Comparison of ENCODE assay signal across 33 cellular contexts in genomic region chr16:3479654-3480216, GRCh38. TPM values are rescaled to one million over a fixed set of nuclear protein-coding genes. Genes with fewer than 3 reads are reported as not detected.
DNase-seq lines count a peak whose midpoint lies in the region; ATAC-seq, FAIRE-seq and TF ChIP-seq lines count a peak whose summit lies in the region.
"Had no signal": no experiment of that assay in that cellular context is flagged by ENCODE, and none has a peak within 500 bp of the region (broad histone marks: within the 10 kb centered on the region; RNA-seq: fewer than 3 reads in every experiment).

No MANE protein-coding gene starts in this region.

- peaks cover 27 to 57% of the 10 kb centered on the region in 2 donors for H3K36me3 ChIP-seq in kidney (ENCODE audit: control insufficient read depth in 1 of 2, insufficient read depth in 2 of 2, low read length in 2 of 2)
- peaks cover 0 to 80% of the 10 kb centered on the region in 2 donors for H3K36me3 ChIP-seq in gastroesophageal sphincter

- H3K4me1 Mint-ChIP-seq in activated CD4-positive, alpha-beta T cell treated with anti-CD3 and anti-CD28 coated beads for 36 hours, result no peaks in the 10 kb centered on the region
- H3K4me1 Mint-ChIP-seq in CD4-positive, alpha-beta T cell (ENCODE audit: low read depth), result no peaks in the 10 kb centered on the region
- peaks cover 12% of the 10 kb centered on the region for H3K4me1 Mint-ChIP-seq in activated T-helper 1 cell treated with anti-CD3 and anti-CD28 coated beads, Interleukin-12 subunit alpha, Interleukin-12 subunit beta, Interleukin-2, Interleukin-4 antibody, amounts not matched to agents 30 ng/mL and 10 ng/mL and 1 ng/mL, durations not matched to agents 14 hours and 24 hours and 36 hours (ENCODE audit: low read depth)

- no peak for TF ChIP-seq POLR2A in gastroesophageal sphincter (IDR thresholded peaks at IDR 0.05)

- CTCF ChIA-PET in activated CD4-positive, alpha-beta T cell treated with anti-CD3 and anti-CD28 coated beads for 36 hours (lab: Charles Lee), result interaction anchor here (0.7 kb wide), 1 partner anchor 20 kb away, joined by 3 read pairs; no protein-coding TSS in a partner anchor
- CTCF ChIA-PET in CD4-positive, alpha-beta T cell (lab: Charles Lee), result no interaction called here

- DNase-seq in activated CD4-positive, alpha-beta T cell treated with anti-CD3 and anti-CD28 coated beads for 36 hours, result no peak
- DNase-seq in activated CD4-positive, alpha-beta T cell treated with anti-CD3 and anti-CD28 coated beads, Interleukin-2, amount 50 U/mL, for 48 hours, result no peak
- no peak for DNase-seq in CD4-positive, alpha-beta T cell
- no peak for DNase-seq in activated T-helper 1 cell treated with anti-CD3 and anti-CD28 coated beads, Interleukin-12 subunit alpha, Interleukin-12 subunit beta, Interleukin-2, Interleukin-4 antibody, amounts not matched to agents 30 ng/mL and 10 ng/mL and 1 ng/mL, durations not matched to agents 14 hours and 24 hours and 36 hours (ENCODE audit: low spot score)
- DNase-seq in kidney (peak; percentile 33), T-helper 9 cell (no peak), GDM1 (lab: John Stamatoyannopoulos, UW) (no peak)
- DNase-seq: activated CD4-positive, alpha-beta T cell treated with anti-CD3 and anti-CD28 coated beads for 1 hour; activated effector memory CD4-positive, alpha-beta T cell treated with Interleukin-2 at 50 U/mL for 16 hours; AML-193; HCEC 1CT; KG1; MG63; midbrain; NCI-H1417; NCI-H2081 treated with DMSO at 0.1 percent for 48 hours; NCI-H226; NCI-H69; occipital lobe; Peyer's patch; SW 1271 had no signal

- ATAC-seq in activated CD4-positive, alpha-beta T cell treated with anti-CD3 and anti-CD28 coated beads for 36 hours, result peak; percentile 71
- ATAC-seq in CD4-positive, alpha-beta T cell (ENCODE audit: poor library complexity), result no peak
- ATAC-seq in gastroesophageal sphincter, result no peak
- ATAC-seq: naive thymus-derived CD4-positive, alpha-beta T cell had no signal

- no peak for TF ChIP-seq EP300 in gastroesophageal sphincter (IDR thresholded peaks at IDR 0.05)

- H3K27me3 Mint-ChIP-seq in activated CD4-positive, alpha-beta T cell treated with anti-CD3 and anti-CD28 coated beads for 36 hours, result no peaks in the 10 kb centered on the region
- no peaks in the 10 kb centered on the region for H3K27me3 Mint-ChIP-seq in CD4-positive, alpha-beta T cell
- no peaks in the 10 kb centered on the region for H3K27me3 Mint-ChIP-seq in activated T-helper 1 cell treated with anti-CD3 and anti-CD28 coated beads, Interleukin-12 subunit alpha, Interleukin-12 subunit beta, Interleukin-2, Interleukin-4 antibody, amounts not matched to agents 30 ng/mL and 10 ng/mL and 1 ng/mL, durations not matched to agents 14 hours and 24 hours and 36 hours (ENCODE audit: insufficient read depth)
- H3K27me3 Mint-ChIP-seq: naive thymus-derived CD4-positive, alpha-beta T cell had no signal

- no peak overlapping the region for H3K4me3 Mint-ChIP-seq in activated CD4-positive, alpha-beta T cell treated with anti-CD3 and anti-CD28 coated beads for 36 hours
- no peak overlapping the region for H3K4me3 Mint-ChIP-seq in CD4-positive, alpha-beta T cell
- no peak overlapping the region for H3K4me3 Mint-ChIP-seq in activated T-helper 1 cell treated with anti-CD3 and anti-CD28 coated beads, Interleukin-12 subunit alpha, Interleukin-12 subunit beta, Interleukin-2, Interleukin-4 antibody, amounts not matched to agents 30 ng/mL and 10 ng/mL and 1 ng/mL, durations not matched to agents 14 hours and 24 hours and 36 hours
- H3K4me3 Mint-ChIP-seq: naive thymus-derived CD4-positive, alpha-beta T cell had no signal

- no peak overlapping the region for H3K4me3 ChIP-seq in kidney (ENCODE audit: low read length in 2 of 2)
- no peak overlapping the region for H3K4me3 ChIP-seq in gastroesophageal sphincter
- H3K4me3 ChIP-seq: MG63, Peyer's patch, tibial nerve had no signal

- 82 to 91% methylated on average over 8 to 11 of the region's 12 CpGs for WGBS in gastroesophageal sphincter (ENCODE audit: low coverage in 1 of 2), 2 donors

- no peak overlapping the region for H3K9ac ChIP-seq in kidney (ENCODE audit: low read length in 2 of 2)

- H3K4me1 ChIP-seq in kidney (ENCODE audit: control insufficient read depth in 1 of 2, insufficient read depth in 1 of 2, low read depth in 1 of 2, low read length in 2 of 2) (peaks cover 0 to 2% of the 10 kb centered on the region in 2 donors), gastroesophageal sphincter (peaks cover 0 to 12% (median 0%) of the 10 kb centered on the region in 3 donors)

- peak overlapping the region; percentile 25 for H3K27ac Mint-ChIP-seq in activated CD4-positive, alpha-beta T cell treated with anti-CD3 and anti-CD28 coated beads for 36 hours
- H3K27ac Mint-ChIP-seq in CD4-positive, alpha-beta T cell, result peak overlapping the region; percentile 47
- H3K27ac Mint-ChIP-seq in activated T-helper 1 cell treated with anti-CD3 and anti-CD28 coated beads, Interleukin-12 subunit alpha, Interleukin-12 subunit beta, Interleukin-2, Interleukin-4 antibody, amounts not matched to agents 30 ng/mL and 10 ng/mL and 1 ng/mL, durations not matched to agents 14 hours and 24 hours and 36 hours, result peak overlapping the region; percentile 27

- H3K9me3 Mint-ChIP-seq in activated CD4-positive, alpha-beta T cell treated with anti-CD3 and anti-CD28 coated beads for 36 hours (ENCODE audit: low read depth), result no peaks in the 10 kb centered on the region
- H3K9me3 Mint-ChIP-seq in CD4-positive, alpha-beta T cell, result no peaks in the 10 kb centered on the region
- no peaks in the 10 kb centered on the region for H3K9me3 Mint-ChIP-seq in activated T-helper 1 cell treated with anti-CD3 and anti-CD28 coated beads, Interleukin-12 subunit alpha, Interleukin-12 subunit beta, Interleukin-2, Interleukin-4 antibody, amounts not matched to agents 30 ng/mL and 10 ng/mL and 1 ng/mL, durations not matched to agents 14 hours and 24 hours and 36 hours
- H3K9me3 Mint-ChIP-seq: naive thymus-derived CD4-positive, alpha-beta T cell had no signal

- peaks cover 32% of the 10 kb centered on the region for H3K36me3 Mint-ChIP-seq in activated CD4-positive, alpha-beta T cell treated with anti-CD3 and anti-CD28 coated beads for 36 hours (ENCODE audit: low read depth)
- peaks cover 65% of the 10 kb centered on the region for H3K36me3 Mint-ChIP-seq in CD4-positive, alpha-beta T cell (ENCODE audit: low read depth)
- H3K36me3 Mint-ChIP-seq in activated T-helper 1 cell treated with anti-CD3 and anti-CD28 coated beads, Interleukin-12 subunit alpha, Interleukin-12 subunit beta, Interleukin-2, Interleukin-4 antibody, amounts not matched to agents 30 ng/mL and 10 ng/mL and 1 ng/mL, durations not matched to agents 14 hours and 24 hours and 36 hours (ENCODE audit: low read depth), result peaks cover 25% of the 10 kb centered on the region

- no peak for FAIRE-seq in kidney (lab: Jason Lieb, UNC)
- FAIRE-seq: A204.1, endothelial cell of umbilical vein, GM18507, HTR-8/SVneo, keratinocyte had no signal

- H3K9me3 ChIP-seq in CD4-positive, alpha-beta T cell (ENCODE audit: control insufficient read depth, low read length), result no peaks in the 10 kb centered on the region
- no peaks in the 10 kb centered on the region for H3K9me3 ChIP-seq in kidney (ENCODE audit: control insufficient read depth in 1 of 2, low read length in 2 of 2)
- H3K9me3 ChIP-seq in gastroesophageal sphincter, result no peaks in the 10 kb centered on the region
- H3K9me3 ChIP-seq: MG63, Peyer's patch, tibial nerve had no signal

- H3K27ac ChIP-seq in CD4-positive, alpha-beta T cell (ENCODE audit: low read depth, low read length), result no peak overlapping the region
- no peak overlapping the region for H3K27ac ChIP-seq in kidney (ENCODE audit: low read depth in 2 of 2, low read length in 2 of 2)
- no peak overlapping the region for H3K27ac ChIP-seq in gastroesophageal sphincter
- H3K27ac ChIP-seq: Peyer's patch, tibial nerve had no signal

- POLR2A ChIA-PET in activated CD4-positive, alpha-beta T cell treated with anti-CD3 and anti-CD28 coated beads for 36 hours (lab: Charles Lee), result interaction anchor here (1.4 kb wide), 1 partner anchor 23 kb away, joined by 3 read pairs; no protein-coding TSS in a partner anchor
- POLR2A ChIA-PET in CD4-positive, alpha-beta T cell (lab: Charles Lee), result no interaction called here

- H3K27me3 ChIP-seq in CD4-positive, alpha-beta T cell (ENCODE audit: control insufficient read depth, insufficient read depth, low read length), result no peaks in the 10 kb centered on the region
- no peaks in the 10 kb centered on the region for H3K27me3 ChIP-seq in gastroesophageal sphincter
- H3K27me3 ChIP-seq: MG63, Peyer's patch, tibial nerve had no signal

- no peak for TF ChIP-seq CTCF in CD4-positive, alpha-beta T cell (IDR thresholded peaks at IDR 0.05)
- TF ChIP-seq CTCF in kidney (IDR thresholded peaks at IDR 0.05; ENCODE audit: borderline replicate concordance, extremely low read depth, insufficient read depth) (no peak), gastroesophageal sphincter (IDR thresholded peaks at IDR 0.05) (no peak)

- intact Hi-C loops in activated CD4-positive, alpha-beta T cell treated with anti-CD3 and anti-CD28 coated beads for 36 hours (cut with DNase I, micrococcal nuclease), result no loop called here
- intact Hi-C loops in CD4-positive, alpha-beta T cell (cut with DNase I, micrococcal nuclease), result no loop called here
- intact Hi-C loops in activated T-helper 1 cell treated with anti-CD3 and anti-CD28 coated beads, Interleukin-12 subunit alpha, Interleukin-12 subunit beta, Interleukin-2, Interleukin-4 antibody, amounts not matched to agents 30 ng/mL and 10 ng/mL and 1 ng/mL, durations not matched to agents 14 hours and 24 hours and 36 hours (cut with micrococcal nuclease), result no loop called here
- intact Hi-C loops in kidney (cut with DNase I), result no loop called here

RNA-seq across cellular contexts. Expression of gene C16orf90, which starts 15.6 kb away (rescaled TPM):
- total RNA-seq in activated CD4-positive, alpha-beta T cell treated with anti-CD3 and anti-CD28 coated beads for 36 hours, result not detected
- total RNA-seq in CD4-positive, alpha-beta T cell, result not detected
- not detected in 2 replicates for total RNA-seq in activated T-helper 1 cell treated with anti-CD3 and anti-CD28 coated beads, Interleukin-12 subunit alpha, Interleukin-12 subunit beta, Interleukin-2, Interleukin-4 antibody, amounts not matched to agents 30 ng/mL and 10 ng/mL and 1 ng/mL, durations not matched to agents 14 hours and 24 hours and 36 hours
- total RNA-seq in kidney (not detected), gastroesophageal sphincter (not detected)
- polyA plus RNA-seq in kidney (ENCODE audit: insufficient read depth, low read depth, low replicate concordance), result not detected
- total RNA-seq: endothelial cell of umbilical vein; fibroblast of lung; G401; lower leg skin; naive thymus-derived CD4-positive, alpha-beta T cell; occipital lobe; Peyer's patch; skeletal muscle tissue; tibial nerve had no signal
- polyA plus RNA-seq: endothelial cell of umbilical vein; fibroblast of lung; keratinocyte; naive thymus-derived CD4-positive, alpha-beta T cell had no signal

RNA-seq across cellular contexts. Expression of gene CLUAP1, which starts 21.1 kb away (rescaled TPM):
- 10 to 100 TPM; 20.2 to 21.3 TPM for total RNA-seq in activated CD4-positive, alpha-beta T cell treated with anti-CD3 and anti-CD28 coated beads for 36 hours
- 10 to 100 TPM; 12.0 to 14.2 TPM for total RNA-seq in CD4-positive, alpha-beta T cell
- 20.0 and 21.2 TPM in 2 replicates for total RNA-seq in activated T-helper 1 cell treated with anti-CD3 and anti-CD28 coated beads, Interleukin-12 subunit alpha, Interleukin-12 subunit beta, Interleukin-2, Interleukin-4 antibody, amounts not matched to agents 30 ng/mL and 10 ng/mL and 1 ng/mL, durations not matched to agents 14 hours and 24 hours and 36 hours
- 44.8 TPM for total RNA-seq in kidney
- polyA plus RNA-seq in kidney (ENCODE audit: insufficient read depth, low read depth, low replicate concordance), result 39.3 TPM
- 10 to 100 TPM; 27.0 to 48.0 (median 30.1) TPM for total RNA-seq in gastroesophageal sphincter

RNA-seq across cellular contexts. Expression of gene NAA60, which starts 36.3 kb away (rescaled TPM):
- 10 to 100 TPM; 25.9 to 38.9 TPM for total RNA-seq in activated CD4-positive, alpha-beta T cell treated with anti-CD3 and anti-CD28 coated beads for 36 hours
- total RNA-seq in CD4-positive, alpha-beta T cell, result 10 to 100 TPM; 27.2 to 27.8 TPM
- 35.4 and 38.3 TPM in 2 replicates for total RNA-seq in activated T-helper 1 cell treated with anti-CD3 and anti-CD28 coated beads, Interleukin-12 subunit alpha, Interleukin-12 subunit beta, Interleukin-2, Interleukin-4 antibody, amounts not matched to agents 30 ng/mL and 10 ng/mL and 1 ng/mL, durations not matched to agents 14 hours and 24 hours and 36 hours
- total RNA-seq in kidney, result 51.6 TPM
- 66.6 TPM for polyA plus RNA-seq in kidney (ENCODE audit: insufficient read depth, low read depth, low replicate concordance)
- total RNA-seq in gastroesophageal sphincter, result 10 to 100 TPM; 18.6 to 35.1 (median 28.5) TPM

RNA-seq across cellular contexts. Expression of gene ZNF597, which starts 36.4 kb away (rescaled TPM):
- 1 to 10 TPM; 1.9 to 2.4 TPM for total RNA-seq in activated CD4-positive, alpha-beta T cell treated with anti-CD3 and anti-CD28 coated beads for 36 hours
- total RNA-seq in CD4-positive, alpha-beta T cell, result 1 to 10 TPM; 2.3 to 2.5 TPM
- total RNA-seq in activated T-helper 1 cell treated with anti-CD3 and anti-CD28 coated beads, Interleukin-12 subunit alpha, Interleukin-12 subunit beta, Interleukin-2, Interleukin-4 antibody, amounts not matched to agents 30 ng/mL and 10 ng/mL and 1 ng/mL, durations not matched to agents 14 hours and 24 hours and 36 hours, result 2.6 TPM in 2 replicates
- total RNA-seq in kidney (3.4 TPM), gastroesophageal sphincter (1 to 10 TPM; 1.4 to 2.8 (median 2.2) TPM)
- 0.99 TPM for polyA plus RNA-seq in kidney (ENCODE audit: insufficient read depth, low read depth, low replicate concordance)
